25 cellular contexts compared by ENCODE assay signal in the genomic region with DNA sequence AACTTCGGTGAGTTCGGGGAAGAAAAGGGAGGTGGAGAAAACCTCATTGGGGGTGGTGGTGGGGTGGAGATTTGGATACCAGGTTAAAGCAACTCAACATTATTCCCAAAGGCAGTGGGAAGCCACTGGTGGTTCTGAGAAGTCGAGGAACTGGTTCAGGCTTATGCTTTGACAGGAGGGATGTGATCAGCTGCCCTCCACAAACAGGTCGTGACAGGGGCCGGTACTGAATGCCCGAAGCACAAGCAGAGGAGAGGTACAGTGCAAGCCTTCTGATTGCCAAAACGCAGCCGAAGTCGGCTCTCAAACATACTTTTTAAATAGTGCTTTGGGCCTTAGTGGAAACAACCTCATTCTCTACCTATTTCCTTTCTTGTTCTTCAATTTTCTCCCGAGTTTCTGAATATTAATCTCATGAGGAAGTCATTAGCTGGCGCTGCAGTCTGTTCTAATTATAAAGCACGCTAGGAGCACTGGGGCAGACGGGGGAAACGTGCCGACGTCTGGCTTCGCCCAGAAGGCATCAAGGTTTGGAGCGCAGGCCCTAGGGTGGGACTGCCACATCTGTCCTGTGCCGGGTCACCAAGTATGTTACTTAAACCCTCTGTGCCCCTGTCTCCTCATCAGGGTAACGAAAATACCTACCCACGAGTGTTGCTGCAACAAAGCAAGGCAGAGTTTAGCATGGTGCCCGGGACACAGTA. TPM values are rescaled to one million over a fixed set of nuclear protein-coding genes. Genes with fewer than 3 reads are reported as not detected.
DNase-seq lines count a peak whose midpoint lies in the region; ATAC-seq and TF ChIP-seq lines count a peak whose summit lies in the region.
"Had no signal": no experiment of that assay in that cellular context is flagged by ENCODE, and none has a peak within 500 bp of the region (broad histone marks: within the 10 kb centered on the region; RNA-seq: fewer than 3 reads in every experiment).

No MANE protein-coding gene starts in this region.

- H3K27ac ChIP-seq in ascending aorta (peak overlapping the region; percentile 55 to 64), heart right ventricle (peak overlapping the region; percentile 5 to 82 (median 60)), neuronal stem cell (replicated peaks; ENCODE audit: low read length) (no peak overlapping the region)
- H3K27ac ChIP-seq: coronary artery, lower lobe of right lung, SJCRH30, spleen had no signal

- no peak overlapping the region for H2BK15ac ChIP-seq in neuronal stem cell (ENCODE audit: low read length)

- TF ChIP-seq CTCF in ascending aorta (IDR thresholded peaks at IDR 0.05) (no peak), heart right ventricle (IDR thresholded peaks at IDR 0.05) (peak in 1 of 9 donors; percentile 6)

- H3K9me3 ChIP-seq in ascending aorta (no peaks in the 10 kb centered on the region), heart right ventricle (no peaks in the 10 kb centered on the region), neuronal stem cell (replicated peaks in 1 of 2; ENCODE audit: control insufficient read depth in 2 of 2, insufficient read depth in 1 of 2, low read depth in 1 of 2, low read length in 2 of 2) (no peaks in the 10 kb centered on the region)
- H3K9me3 ChIP-seq: BE2C, lower lobe of right lung, SJCRH30, spleen, transverse colon had no signal

- H2AK5ac ChIP-seq in neuronal stem cell (ENCODE audit: low read depth, low read length): no peak overlapping the region

- no peak overlapping the region for H3K4me2 ChIP-seq in neuronal stem cell (ENCODE audit: insufficient read depth, low read length, poor library complexity, severe bottlenecking)

- DNase-seq in H7 (peak; percentile 23), ascending aorta (ENCODE audit: low spot score in 2 of 2) (no peak), heart right ventricle (no peak), neuronal stem cell (ENCODE audit: low spot score) (no peak), SHP77 treated with DMSO at 0.1 percent for 48 hours (lab: John Stamatoyannopoulos, UW) (no peak), NCI-H1930 (lab: John Stamatoyannopoulos, UW) (no peak)
- DNase-seq: activated CD4-positive, alpha-beta T cell treated with anti-CD3 and anti-CD28 coated beads, Interleukin-2, amount 50 U/mL, for 4 hours; activated CD8-positive, alpha-beta memory T cell treated with anti-CD3 and anti-CD28 coated beads, Interleukin-2, amount 50 U/mL, for 4 hours; BE2C; COR-L47; DMS79 treated with DMSO at 0.1 percent for 48 hours; immature natural killer cell; lower lobe of right lung; NCI-H1048; NCI-H187; NCI-H226; NCI-H774; SJCRH30; spleen; stimulated activated CD4-positive, alpha-beta T cell treated with anti-CD3 and anti-CD28 coated beads, Interleukin-4, amount 100 ng/mL, for 24 hours; stimulated activated naive CD4-positive, alpha-beta T cell treated with Interleukin-2 at 50 U/mL for 16 hours; transverse colon had no signal

- no peak overlapping the region for H2AFZ ChIP-seq in neuronal stem cell (ENCODE audit: low read length)

- H3K27me3 ChIP-seq in H7 (ENCODE audit: control insufficient read depth, insufficient read depth, low read length) (no peaks in the 10 kb centered on the region), ascending aorta (no peaks in the 10 kb centered on the region), heart right ventricle (no peaks in the 10 kb centered on the region), neuronal stem cell (ENCODE audit: control insufficient read depth in 3 of 3, insufficient read depth in 3 of 3, low read depth in 1 of 3, low read length in 3 of 3) (no peaks in the 10 kb centered on the region)
- H3K27me3 ChIP-seq: BE2C, SJCRH30, spleen, transverse colon had no signal

- H2BK5ac ChIP-seq in neuronal stem cell (ENCODE audit: low read length): no peak overlapping the region

- peak overlapping the region; percentile 33 for H3K14ac ChIP-seq in neuronal stem cell (ENCODE audit: low read length)

- H3K23ac ChIP-seq in neuronal stem cell (ENCODE audit: low read depth, low read length, poor library complexity): no peak overlapping the region

- peaks cover 5 to 55% of the 10 kb centered on the region in 2 donors for H3K4me1 ChIP-seq in ascending aorta
- peaks cover 40 to 98% (median 75%) of the 10 kb centered on the region in 9 donors for H3K4me1 ChIP-seq in heart right ventricle
- H3K4me1 ChIP-seq in neuronal stem cell (ENCODE audit: control insufficient read depth in 2 of 2, insufficient read depth in 1 of 2, low read depth in 1 of 2, low read length in 2 of 2): peaks cover 11 to 14% of the 10 kb centered on the region in 2 donors

- no peak overlapping the region for H2BK120ac ChIP-seq in neuronal stem cell (ENCODE audit: low read depth, low read length)

- no peaks in the 10 kb centered on the region for H3K36me3 ChIP-seq in H7 (replicated peaks; ENCODE audit: control insufficient read depth, insufficient read depth, low read length)
- H3K36me3 ChIP-seq in ascending aorta: no peaks in the 10 kb centered on the region
- no peaks in the 10 kb centered on the region for H3K36me3 ChIP-seq in heart right ventricle
- no peaks in the 10 kb centered on the region for H3K36me3 ChIP-seq in neuronal stem cell (replicated peaks in 1 of 2; ENCODE audit: control insufficient read depth in 2 of 2, insufficient read depth in 2 of 2, low read length in 2 of 2)
- H3K36me3 ChIP-seq: BE2C, lower lobe of right lung, SJCRH30, spleen, transverse colon had no signal

- no peaks in the 10 kb centered on the region for H3K79me1 ChIP-seq in neuronal stem cell (ENCODE audit: low read depth, low read length)

- H3K4me3 ChIP-seq in H7 (ENCODE audit: insufficient read depth, low read depth, low read length) (no peak overlapping the region), ascending aorta (no peak overlapping the region), heart right ventricle (no peak overlapping the region), neuronal stem cell (ENCODE audit: low read length in 2 of 2) (no peak overlapping the region)
- H3K4me3 ChIP-seq: coronary artery, lower lobe of right lung, SJCRH30, spleen, transverse colon had no signal

- H4K91ac ChIP-seq in neuronal stem cell (ENCODE audit: low read depth, low read length, poor library complexity): no peak overlapping the region

- ATAC-seq in heart right ventricle: peak in 6 of 8 donors; percentile 25 to 46 (median 32)
- no peak for ATAC-seq in HG03095 (IDR thresholded peaks at IDR 0.05; ENCODE audit: unreplicated experiment)
- no peak for ATAC-seq in GM21786 (IDR thresholded peaks at IDR 0.05; ENCODE audit: unreplicated experiment)
- ATAC-seq: lower lobe of right lung had no signal

- no peak overlapping the region for H3K9ac ChIP-seq in neuronal stem cell (ENCODE audit: low read depth, low read length, poor library complexity)

- 47 to 67% methylated on average over 22 of the region's 22 CpGs for WGBS in heart right ventricle, 2 donors
- no CpG with 5 or more reads among the region's 22 CpGs for WGBS in neuronal stem cell (ENCODE audit: extremely low coverage in 2 of 2, insufficient read length in 2 of 2, insufficient replicate concordance in 1 of 2), 2 donors

- no peak overlapping the region for H3K4ac ChIP-seq in neuronal stem cell (ENCODE audit: low read length)

- no peak overlapping the region for H2BK12ac ChIP-seq in neuronal stem cell (ENCODE audit: low read length)

- H4K8ac ChIP-seq in neuronal stem cell (ENCODE audit: low read depth, low read length): no peak overlapping the region

- H3K18ac ChIP-seq in neuronal stem cell (ENCODE audit: low read length): peak overlapping the region; percentile 51

- intact Hi-C loops in ascending aorta (cut with DNase I) (loop anchor here (2.0 to 10.0 kb wide), 2 partner anchors 27 to 577 kb away; partner anchors contain the start of genes SHB and ZBTB5), heart right ventricle (cut with DNase I) (no loop called here)

RNA-seq across cellular contexts. Expression of gene SHB, which starts 27.3 kb away (rescaled TPM):
- total RNA-seq in H7 (2014; rRNA removed; shearing (Covaris generic)): 11.6 and 18.0 TPM in 2 replicates
- total RNA-seq in ascending aorta (77.8 TPM), heart right ventricle (10 to 100 TPM; 13.9 to 26.6 (median 18.0) TPM)
- polyA plus RNA-seq in heart right ventricle: 10 to 100 TPM in 1 of 2 donors, 1 to 10 TPM in 1; 5.7 to 19.2 TPM
- 2.1 TPM for polyA plus RNA-seq in neuronal stem cell (2013, experiment 1 of 2)
- 1.9 TPM for polyA plus RNA-seq in neuronal stem cell (2013, experiment 2 of 2)

Comparison
In these comparisons a context has a peak if more than half of its experiments do, and no peak if none do; other contexts are left out.
1. ATAC-seq: peak in heart right ventricle (6 of 8); none in HG03095 (single experiment) and GM21786 (single experiment).